Comparison of ENCODE assay signal across 8 cellular contexts in the genomic region with DNA sequence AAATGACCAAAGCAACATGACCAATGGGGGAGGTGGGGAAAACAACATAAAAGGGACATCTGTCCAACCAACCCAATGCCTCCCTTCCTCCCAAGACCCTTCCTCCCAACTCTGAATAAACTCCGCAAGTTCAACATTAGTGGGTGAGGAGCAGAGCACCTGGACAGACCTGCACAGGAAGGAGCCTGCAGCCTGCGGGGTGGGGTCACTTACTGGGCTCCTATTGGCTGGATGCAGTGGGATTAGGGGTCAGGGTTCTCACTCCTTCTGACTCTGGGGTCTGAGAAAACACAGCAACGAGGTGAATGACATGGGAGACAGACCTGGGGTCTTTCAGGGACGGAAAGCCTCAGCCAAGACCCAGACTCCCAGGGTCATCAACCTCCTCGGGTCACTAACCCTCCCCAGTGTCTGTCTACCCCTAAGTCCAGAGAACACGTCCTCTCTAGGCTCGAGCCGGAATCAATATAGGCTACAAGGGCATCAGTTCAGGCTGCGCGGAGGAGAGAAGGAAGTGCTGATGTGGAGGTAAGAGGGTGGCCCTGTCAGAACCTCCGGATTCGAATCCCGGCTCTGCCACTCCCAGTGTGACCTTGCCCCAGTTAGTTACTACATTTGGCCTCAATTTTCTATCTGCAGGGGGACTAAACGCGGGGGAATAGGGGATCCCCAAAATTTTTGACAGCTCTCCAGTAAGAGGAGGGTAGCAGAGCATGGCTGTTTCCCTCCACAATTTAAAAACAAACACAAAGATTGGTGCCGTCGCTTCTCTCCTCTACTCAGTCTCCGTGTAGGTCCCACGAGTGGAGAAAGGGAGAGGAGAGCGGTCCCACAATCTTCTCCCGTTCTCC. TPM values are rescaled to one million over a fixed set of nuclear protein-coding genes. Genes with fewer than 3 reads are reported as not detected.
A peak's percentile ranks its signal among the peaks of the same experiment; 100 is the strongest.
DNase-seq lines count a peak whose midpoint lies in the region; ATAC-seq and TF ChIP-seq lines count a peak whose summit lies in the region.

No MANE protein-coding gene starts in this region.

- TF ChIP-seq EP300 in neural cell (conservative IDR thresholded peaks at IDR 0.05; ENCODE audit: poor library complexity, severe bottlenecking) = no peak

- peak; percentile 21 for DNase-seq in T-helper 9 cell
- DNase-seq in HK-2 (ENCODE audit: unreplicated experiment) = no peak
- DNase-seq in KBM-7 = no peak

- peaks cover 0 to 8% of the 10 kb centered on the region in 2 donors for H3K4me1 ChIP-seq in esophagus (ENCODE audit: control insufficient read depth in 2 of 2, insufficient read depth in 2 of 2, low read length in 1 of 2)

- peak overlapping the region; percentile 69 for H3K9ac ChIP-seq in neural cell (ENCODE audit: low read length)

- H3K9me2 ChIP-seq in neural cell (ENCODE audit: insufficient read depth, low read length) = no peaks in the 10 kb centered on the region

- H3K27ac ChIP-seq in C4-2B (peak overlapping the region; percentile 76), esophagus (ENCODE audit: low read depth in 2 of 2, low read length in 1 of 2) (peak overlapping the region; percentile 81 to 86), neural cell (ENCODE audit: low read length) (no peak overlapping the region)

- H3K9me3 ChIP-seq in esophagus (ENCODE audit: control insufficient read depth in 2 of 2, insufficient read depth in 1 of 2, low read depth in 1 of 2, low read length in 1 of 2) (no peaks in the 10 kb centered on the region), neural cell (ENCODE audit: low read length) (no peaks in the 10 kb centered on the region)

- TF ChIP-seq CTCF in C4-2B (conservative IDR thresholded peaks at IDR 0.05) = no peak
- no peak for TF ChIP-seq CTCF in neural cell (IDR thresholded peaks at IDR 0.05; ENCODE audit: poor library complexity, severe bottlenecking)

- peak overlapping the region; percentile 48 for H3K4me2 ChIP-seq in neural cell (ENCODE audit: low read length)

- H4K20me1 ChIP-seq in neural cell (ENCODE audit: insufficient read depth) = no peaks in the 10 kb centered on the region

- H3K27me3 ChIP-seq in esophagus (ENCODE audit: control insufficient read depth in 1 of 2, insufficient read depth in 2 of 2, low read length in 2 of 2) (no peaks in the 10 kb centered on the region), neural cell (ENCODE audit: insufficient read depth, low read depth, low read length) (peaks cover 19% of the 10 kb centered on the region)

- 15 to 22% methylated on average over 21 of the region's 21 CpGs for WGBS in esophagus, 2 donors

- no peaks in the 10 kb centered on the region for H3F3A ChIP-seq in neural cell (ENCODE audit: insufficient read depth, low read length, poor library complexity, severe bottlenecking)

- H2AFZ ChIP-seq in neural cell (ENCODE audit: low read depth, low read length) = peak overlapping the region; percentile 45

- peak overlapping the region; percentile 61 to 91 for H3K4me3 ChIP-seq in esophagus (ENCODE audit: low read depth in 1 of 2, low read length in 2 of 2)
- H3K4me3 ChIP-seq in neural cell (ENCODE audit: low read length) = peak overlapping the region; percentile 77

- no peak for ATAC-seq in GM19395 (IDR thresholded peaks at IDR 0.05; ENCODE audit: unreplicated experiment)
- ATAC-seq in HG03196 (IDR thresholded peaks at IDR 0.05; ENCODE audit: unreplicated experiment) = no peak

- TF ChIP-seq RAD21 in neural cell (conservative IDR thresholded peaks at IDR 0.05) = no peak

- in situ Hi-C loops in KBM-7 (cut with MboI; ENCODE audit: low pct_unique_long_range_greater_than_20kb, low sequenced_read_pairs) = no loop called here

- H3K36me3 ChIP-seq in esophagus (ENCODE audit: control insufficient read depth in 2 of 2, insufficient read depth in 2 of 2, low read length in 1 of 2) (peaks cover 4 to 15% of the 10 kb centered on the region in 2 donors), neural cell (ENCODE audit: insufficient read depth, low read length) (no peaks in the 10 kb centered on the region)

- no peaks in the 10 kb centered on the region for H3K79me2 ChIP-seq in neural cell (replicated peaks; ENCODE audit: insufficient read depth, low read length)

TF ChIP-seq in neural cell, 6 proteins besides CTCF, POLR2A, EP300 and RAD21:
- TF ChIP-seq MXI1 (conservative IDR thresholded peaks at IDR 0.05; ENCODE audit: poor library complexity, severe bottlenecking) (peak; percentile 4), EZH2 (IDR thresholded peaks at IDR 0.05; ENCODE audit: borderline replicate concordance, insufficient read depth, low read length, poor library complexity, severe bottlenecking) (no peak)

RNA-seq across cellular contexts. Expression of a gene that starts 0.8 kb away (rescaled TPM):
- polyA plus RNA-seq in esophagus (100 to 1,000 TPM; 131 to 252 TPM), neural cell (30.8 and 43.3 TPM in 2 replicates)
- polyA minus RNA-seq in neural cell = 26.3 and 27.3 TPM in 2 replicates

RNA-seq across cellular contexts. Expression of a gene that starts 6.0 kb away (rescaled TPM):
- polyA plus RNA-seq in esophagus (under 1 TPM in 1 of 2 donors, not detected in 1; 0.14 TPM), neural cell (not detected in 2 replicates)
- not detected in 2 replicates for polyA minus RNA-seq in neural cell

RNA-seq across cellular contexts. Expression of a gene that starts 10.6 kb away (rescaled TPM):
- polyA plus RNA-seq in esophagus (not detected), neural cell (not detected in 2 replicates)
- polyA minus RNA-seq in neural cell = not detected in 2 replicates

RNA-seq across cellular contexts. Expression of a gene that starts 18.1 kb away (rescaled TPM):
- polyA plus RNA-seq in esophagus = 10 to 100 TPM; 33.9 to 92.8 TPM
- polyA plus RNA-seq in neural cell = not detected in 2 replicates
- not detected in 2 replicates for polyA minus RNA-seq in neural cell

RNA-seq across cellular contexts. Expression of a gene that starts 24.9 kb away (rescaled TPM):
- 10 to 100 TPM in 1 of 2 donors, 1 to 10 TPM in 1; 8.2 to 20.3 TPM for polyA plus RNA-seq in esophagus
- polyA plus RNA-seq in neural cell = not detected in 2 replicates
- not detected in 2 replicates for polyA minus RNA-seq in neural cell
